In genomic region chr4:8846864-8847263, GRCh38 we compare ENCODE assay signal across 31 cellular contexts. TPM values are rescaled to one million over a fixed set of nuclear protein-coding genes. Genes with fewer than 3 reads are reported as not detected.
DNase-seq lines count a peak whose midpoint lies in the region; ATAC-seq and TF ChIP-seq lines count a peak whose summit lies in the region.
"Had no signal": no experiment of that assay in that cellular context is flagged by ENCODE, and none has a peak within 500 bp of the region (broad histone marks: within the 10 kb centered on the region; RNA-seq: fewer than 3 reads in every experiment).

No MANE protein-coding gene starts in this region.

- H3K4me1 ChIP-seq in left ventricle myocardium inferior: no peaks in the 10 kb centered on the region
- H3K4me1 ChIP-seq in body of pancreas: no peaks in the 10 kb centered on the region
- no peaks in the 10 kb centered on the region for H3K4me1 ChIP-seq in upper lobe of right lung
- H3K4me1 ChIP-seq in gastrocnemius medialis: no peaks in the 10 kb centered on the region
- H3K4me1 ChIP-seq: SJCRH30 had no signal

- H3K36me3 ChIP-seq in left ventricle myocardium inferior: no peaks in the 10 kb centered on the region
- H3K36me3 ChIP-seq in body of pancreas (replicated peaks in 1 of 2; ENCODE audit: insufficient read depth in 1 of 2, low read depth in 2 of 2): no peaks in the 10 kb centered on the region
- no peaks in the 10 kb centered on the region for H3K36me3 ChIP-seq in upper lobe of right lung
- no peaks in the 10 kb centered on the region for H3K36me3 ChIP-seq in gastrocnemius medialis
- H3K36me3 ChIP-seq: SJCRH30 had no signal

- ATAC-seq in body of pancreas: no peak
- no peak for ATAC-seq in upper lobe of right lung
- no peak for ATAC-seq in gastrocnemius medialis
- ATAC-seq: GM12878; naive thymus-derived CD8-positive, alpha-beta T cell; WTC11 had no signal

- no peak overlapping the region for H3K4me3 Mint-ChIP-seq in osteocyte (ENCODE audit: unreplicated experiment)
- H3K4me3 Mint-ChIP-seq: brain; CD4-positive, alpha-beta memory T cell; naive thymus-derived CD8-positive, alpha-beta T cell; stimulated activated naive CD8-positive, alpha-beta T cell treated with anti-CD3 and anti-CD28 coated beads, Interleukin-15, Interleukin-2, amounts not matched to agents 100 ng/mL and 50 ng/mL, for 24 hours; WTC11 had no signal

- in situ Hi-C loops in gastrocnemius medialis (cut with MboI; ENCODE audit: low sequenced_read_pairs in 4 of 4): no loop called here

- intact Hi-C loops in cardiac septum (cut with DNase I): no loop called here
- intact Hi-C loops in left ventricle myocardium inferior (cut with micrococcal nuclease): no loop called here
- intact Hi-C loops in body of pancreas (cut with DNase I): no loop called here
- intact Hi-C loops in upper lobe of right lung (cut with DNase I): no loop called here
- intact Hi-C loops in gastrocnemius medialis (cut with DNase I; ENCODE audit: low total_unique reads): no loop called here

- H3K9me3 Mint-ChIP-seq in osteocyte (ENCODE audit: unreplicated experiment): no peaks in the 10 kb centered on the region
- H3K9me3 Mint-ChIP-seq: stimulated activated naive CD8-positive, alpha-beta T cell treated with anti-CD3 and anti-CD28 coated beads, Interleukin-15, Interleukin-2, amounts not matched to agents 100 ng/mL and 50 ng/mL, for 24 hours; WTC11 had no signal

- H3K9me3 ChIP-seq in left ventricle myocardium inferior (replicated peaks) (peaks cover 14% of the 10 kb centered on the region), body of pancreas (peaks cover 0 to 6% (median 0%) of the 10 kb centered on the region in 3 donors), upper lobe of right lung (peaks cover 4% of the 10 kb centered on the region), gastrocnemius medialis (no peaks in the 10 kb centered on the region)
- H3K9me3 ChIP-seq: SJCRH30 had no signal

- no peaks in the 10 kb centered on the region for H3K4me1 Mint-ChIP-seq in osteocyte (ENCODE audit: unreplicated experiment)
- H3K4me1 Mint-ChIP-seq: brain; CD4-positive, alpha-beta memory T cell; WTC11 had no signal

- no peak for TF ChIP-seq POLR2A in body of pancreas (IDR thresholded peaks at IDR 0.05)
- TF ChIP-seq POLR2A in gastrocnemius medialis (IDR thresholded peaks at IDR 0.05): no peak

- H3K27ac ChIP-seq in left ventricle myocardium inferior (replicated peaks) (no peak overlapping the region), body of pancreas (no peak overlapping the region), upper lobe of right lung (no peak overlapping the region), gastrocnemius medialis (no peak overlapping the region)
- H3K27ac ChIP-seq: SJCRH30 had no signal

- H3K4me3 ChIP-seq in left ventricle myocardium inferior (no peak overlapping the region), body of pancreas (no peak overlapping the region), upper lobe of right lung (no peak overlapping the region), gastrocnemius medialis (no peak overlapping the region)
- H3K4me3 ChIP-seq: GM12878, K562, SJCRH30 had no signal

- DNase-seq in cardiac septum (ENCODE audit: low spot score) (peak; percentile 4), left ventricle myocardium inferior (no peak), body of pancreas (peak in 3 of 4 donors; percentile 1 to 5 (median 2)), osteocyte (ENCODE audit: extremely low spot score, unreplicated experiment) (peak; percentile 70), upper lobe of right lung (peak; percentile 37), mucosa of gallbladder (ENCODE audit: low spot score) (no peak), COR-L47 (lab: John Stamatoyannopoulos, UW) (no peak), gastrocnemius medialis (no peak)
- DNase-seq: activated naive CD4-positive, alpha-beta T cell treated with Interleukin-2 at 50 U/mL for 16 hours; CD4-positive, alpha-beta memory T cell; cerebellar nuclear complex; DMS 273 treated with DMSO at 0.1 percent for 48 hours; effector CD8-positive, alpha-beta T cell; EL; midbrain; NCI-H1092; NCI-H1694; NCI-H446 treated with DMSO at 0.1 percent for 48 hours; NCI-H774; SJCRH30 had no signal

- WGBS in body of pancreas, 2 donors: 55 to 61% methylated on average over 4 of the region's 4 CpGs

- H3K27me3 Mint-ChIP-seq in osteocyte (ENCODE audit: unreplicated experiment): no peaks in the 10 kb centered on the region
- H3K27me3 Mint-ChIP-seq: stimulated activated naive CD8-positive, alpha-beta T cell treated with anti-CD3 and anti-CD28 coated beads, Interleukin-15, Interleukin-2, amounts not matched to agents 100 ng/mL and 50 ng/mL, for 24 hours had no signal

- no peaks in the 10 kb centered on the region for H3K36me3 Mint-ChIP-seq in osteocyte (ENCODE audit: unreplicated experiment)
- H3K36me3 Mint-ChIP-seq: brain; CD4-positive, alpha-beta memory T cell; WTC11 had no signal

- H3K27ac Mint-ChIP-seq in osteocyte (ENCODE audit: unreplicated experiment): no peak overlapping the region
- H3K27ac Mint-ChIP-seq: brain; CD4-positive, alpha-beta memory T cell; stimulated activated naive CD8-positive, alpha-beta T cell treated with anti-CD3 and anti-CD28 coated beads, Interleukin-15, Interleukin-2, amounts not matched to agents 100 ng/mL and 50 ng/mL, for 24 hours; WTC11 had no signal

- TF ChIP-seq CTCF in left ventricle myocardium inferior (IDR thresholded peaks at IDR 0.05; ENCODE audit: borderline replicate concordance): no peak
- no peak for TF ChIP-seq CTCF in body of pancreas (IDR thresholded peaks at IDR 0.05)
- TF ChIP-seq CTCF in osteocyte (IDR thresholded peaks at IDR 0.05): no peak
- TF ChIP-seq CTCF in upper lobe of right lung (IDR thresholded peaks at IDR 0.05): no peak
- no peak for TF ChIP-seq CTCF in gastrocnemius medialis (IDR thresholded peaks at IDR 0.05 in 4 of 5, conservative IDR thresholded peaks at IDR 0.05 in 1 of 5)

- H3K27me3 ChIP-seq in left ventricle myocardium inferior (ENCODE audit: low read depth) (peaks cover 84% of the 10 kb centered on the region), body of pancreas (peaks cover 0 to 5% of the 10 kb centered on the region in 2 donors), upper lobe of right lung (peaks cover 49% of the 10 kb centered on the region), gastrocnemius medialis (peaks cover 13 to 27% (median 22%) of the 10 kb centered on the region in 3 donors)

RNA-seq across cellular contexts. Expression of gene HMX1, which starts 24.8 kb away (rescaled TPM):
- not detected for total RNA-seq in cardiac septum
- not detected for total RNA-seq in left ventricle myocardium inferior
- not detected for total RNA-seq in body of pancreas
- total RNA-seq in osteocyte: 3.2 and 3.5 TPM in 2 replicates
- not detected for total RNA-seq in upper lobe of right lung
- not detected for total RNA-seq in mucosa of gallbladder
- total RNA-seq in gastrocnemius medialis: not detected
- total RNA-seq: CD4-positive, alpha-beta memory T cell; epithelial cell of proximal tubule; glomerular endothelial cell; GM12878; K562; liver; naive thymus-derived CD8-positive, alpha-beta T cell; pulmonary artery endothelial cell; SJCRH30; skeletal muscle tissue had no signal

Comparison
In these comparisons a context has a peak if more than half of its experiments do, and no peak if none do; other contexts are left out.
1. DNase-seq: peak in cardiac septum (single experiment), body of pancreas (3 of 4), osteocyte (single experiment) and upper lobe of right lung (single experiment); none in left ventricle myocardium inferior (single experiment), mucosa of gallbladder (single experiment), COR-L47 (single experiment) and gastrocnemius medialis (0 of 2).